1 cellular context compared by ENCODE assay signal in genomic region chr17:43732961-43733360, GRCh38.
TF ChIP-seq lines count a peak whose summit lies in the region.

No MANE protein-coding gene starts in this region.

TF ChIP-seq in SK-N-SH, 30 proteins besides CTCF, POLR2A, EP300 and RAD21 (continued from another document):
- no peak for TF ChIP-seq USF2 (IDR thresholded peaks at IDR 0.05; ENCODE audit: borderline replicate concordance, low read depth, low read length)
- no peak for TF ChIP-seq CHD2 (IDR thresholded peaks at IDR 0.05; ENCODE audit: low read length, partially characterized antibody)
- no peak for TF ChIP-seq SMC3 (IDR thresholded peaks at IDR 0.05; ENCODE audit: low read depth, low read length)
- no peak for TF ChIP-seq USF1 (IDR thresholded peaks at IDR 0.05; ENCODE audit: borderline replicate concordance, low read depth)
- no peak for TF ChIP-seq NRF1 (IDR thresholded peaks at IDR 0.05; ENCODE audit: low read depth, low read length)
- TF ChIP-seq GABPA (IDR thresholded peaks at IDR 0.05; ENCODE audit: low read depth): no peak
- TF ChIP-seq TEAD4 (IDR thresholded peaks at IDR 0.05; ENCODE audit: borderline replicate concordance, insufficient read depth): peak; percentile 41; the same call in 1 of the 2 replicates
- no peak for TF ChIP-seq TAF1 (IDR thresholded peaks at IDR 0.05; ENCODE audit: borderline replicate concordance, low read depth, low read length)
- peak; percentile 64 for TF ChIP-seq JUND (IDR thresholded peaks at IDR 0.05)
- TF ChIP-seq RFX5 (IDR thresholded peaks at IDR 0.05; ENCODE audit: low read length): no peak
- peak; percentile 70; the same call in 1 of the 2 replicates for TF ChIP-seq FOSL2 (IDR thresholded peaks at IDR 0.05; ENCODE audit: borderline replicate concordance, low read depth)
- TF ChIP-seq YY1 (IDR thresholded peaks at IDR 0.05; ENCODE audit: low read depth): no peak
- no peak; the same call in 1 of the 2 replicates for TF ChIP-seq PBX3 (IDR thresholded peaks at IDR 0.05)
- TF ChIP-seq IRF3 (IDR thresholded peaks at IDR 0.05; ENCODE audit: low read depth, low read length): no peak
- no peak for TF ChIP-seq ZBTB33 (IDR thresholded peaks at IDR 0.05; ENCODE audit: borderline replicate concordance, low read depth)
- peak; percentile 67 for TF ChIP-seq TCF12 (IDR thresholded peaks at IDR 0.05)
- TF ChIP-seq SIN3A (IDR thresholded peaks at IDR 0.05; ENCODE audit: borderline replicate concordance, low read depth, low read length): no peak
- TF ChIP-seq POLR2AphosphoS5 (IDR thresholded peaks at IDR 0.05; ENCODE audit: low read depth, low read length): no peak
- TF ChIP-seq REST (IDR thresholded peaks at IDR 0.05; ENCODE audit: low read depth, low read length): no peak
- no peak for TF ChIP-seq NFIC (IDR thresholded peaks at IDR 0.05; ENCODE audit: borderline replicate concordance)
- no peak for TF ChIP-seq FOXJ3 (CRISPR knock-in tag; IDR thresholded peaks at IDR 0.05)
- no peak for TF ChIP-seq EZH2phosphoT487 (IDR thresholded peaks at IDR 0.05; ENCODE audit: borderline replicate concordance, low read depth)
- TF ChIP-seq MXI1 (IDR thresholded peaks at IDR 0.05; ENCODE audit: low read depth, low read length): no peak
